12 cellular contexts compared by ENCODE assay signal in genomic region chr2:66212749-66213148, GRCh38.
DNase-seq lines count a peak whose midpoint lies in the region; TF ChIP-seq lines count a peak whose summit lies in the region.
"Had no signal": no experiment of that assay in that cellular context is flagged by ENCODE, and none has a peak within 500 bp of the region (broad histone marks: within the 10 kb centered on the region; RNA-seq: fewer than 3 reads in every experiment).

No MANE protein-coding gene starts in this region.

- in situ Hi-C loops in T47D (cut with HindIII; ENCODE audit: low pct_unique_long_range_greater_than_20kb, low sequenced_read_pairs), result no loop called here

- H3K27me3 ChIP-seq in breast epithelium, result no peaks in the 10 kb centered on the region
- no peaks in the 10 kb centered on the region for H3K27me3 ChIP-seq in hepatocyte

- no peak overlapping the region for H2AFZ ChIP-seq in hepatocyte
- H2AFZ ChIP-seq: GM23338 had no signal

- no peaks in the 10 kb centered on the region for H3K9me2 ChIP-seq in hepatocyte (replicated peaks; ENCODE audit: insufficient read depth)

- intact Hi-C loops in breast epithelium (cut with DNase I; ENCODE audit: low total_unique reads), result no loop called here

- DNase-seq in T47D (ENCODE audit: low read depth in 1 of 2, low spot score in 1 of 2) (peak; percentile 18 to 91), breast epithelium (ENCODE audit: low spot score in 2 of 2) (no peak), DMS53 treated with DMSO at 0.1 percent for 48 hours (lab: John Stamatoyannopoulos, UW; ENCODE audit: unreplicated experiment) (peak; percentile 67), hepatocyte (ENCODE audit: low spot score) (no peak), COLO829 (ENCODE audit: low spot score) (no peak), NCI-H2081 (lab: John Stamatoyannopoulos, UW) (no peak)
- DNase-seq: C1 segment of cervical spinal cord; CD4-positive, alpha-beta memory T cell; DMS 273 treated with DMSO at 0.1 percent for 48 hours; DND-41; H9 had no signal

- no peaks in the 10 kb centered on the region for H3K79me2 ChIP-seq in hepatocyte

- H4K20me1 ChIP-seq in hepatocyte (ENCODE audit: insufficient read depth, poor library complexity, severe bottlenecking), result no peaks in the 10 kb centered on the region

- TF ChIP-seq CTCF in breast epithelium (IDR thresholded peaks at IDR 0.05) (no peak), hepatocyte (IDR thresholded peaks at IDR 0.05; ENCODE audit: poor library complexity) (no peak)

- H3K27ac ChIP-seq in breast epithelium, result no peak overlapping the region
- H3K27ac ChIP-seq in hepatocyte, result peak overlapping the region; percentile 8

- WGBS in hepatocyte (ENCODE audit: low lambda C conversion rate, missing lambda C conversion rate), result 38% methylated on average over 3 of the region's 3 CpGs

- H3K4me1 ChIP-seq in breast epithelium (no peaks in the 10 kb centered on the region), hepatocyte (ENCODE audit: insufficient read depth) (peaks cover 5% of the 10 kb centered on the region)

- no peak for TF ChIP-seq POLR2A in breast epithelium (IDR thresholded peaks at IDR 0.05)

- no peaks in the 10 kb centered on the region for H3K9me3 ChIP-seq in breast epithelium
- H3K9me3 ChIP-seq in hepatocyte (ENCODE audit: low read depth), result no peaks in the 10 kb centered on the region

- H3K36me3 ChIP-seq in breast epithelium, result no peaks in the 10 kb centered on the region
- H3K36me3 ChIP-seq in hepatocyte (replicated peaks; ENCODE audit: insufficient read depth, low read depth), result no peaks in the 10 kb centered on the region

- peak overlapping the region; percentile 31 for H3K4me2 ChIP-seq in hepatocyte
- H3K4me2 ChIP-seq: GM23338 had no signal

- H3K4me3 ChIP-seq in breast epithelium, result no peak overlapping the region
- no peak overlapping the region for H3K4me3 ChIP-seq in hepatocyte
- H3K4me3 ChIP-seq: GM23338 had no signal

Comparison
In these comparisons a context has a peak if more than half of its experiments do, and no peak if none do; other contexts are left out.
1. DNase-seq: peak in T47D (2 of 2) and DMS53 treated with DMSO at 0.1 percent for 48 hours (single experiment); none in breast epithelium (0 of 2), hepatocyte (single experiment), COLO829 (single experiment) and NCI-H2081 (0 of 2).